ENCODE assay signal across 2 cellular contexts in the genomic region with DNA sequence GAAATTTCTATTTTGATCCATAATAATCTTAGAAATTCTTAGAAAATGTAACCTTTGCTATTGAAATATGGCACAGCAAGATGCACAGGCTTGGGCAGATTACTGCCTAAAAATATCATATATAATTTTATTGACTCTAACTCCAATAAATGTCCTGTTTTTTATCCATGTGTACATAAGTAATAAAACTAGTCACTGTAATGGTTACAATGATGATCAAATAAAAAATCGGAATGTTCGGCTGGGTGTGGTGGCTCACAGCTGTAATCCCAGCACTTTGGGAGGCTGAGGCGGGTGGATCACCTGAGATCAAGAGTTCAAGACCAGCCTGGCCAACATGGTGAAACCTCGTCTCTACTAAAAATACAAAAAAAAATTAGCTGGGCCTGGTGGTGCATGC. TPM values are rescaled to one million over a fixed set of nuclear protein-coding genes. Genes with fewer than 3 reads are reported as not detected.
"Had no signal": no experiment of that assay in that cellular context is flagged by ENCODE, and none has a peak within 500 bp of the region (broad histone marks: within the 10 kb centered on the region; RNA-seq: fewer than 3 reads in every experiment).

No MANE protein-coding gene starts in this region.

RNA-seq across cellular contexts. Expression of gene FOXP2, which starts 26.3 kb away (rescaled TPM):
- total RNA-seq: HepG2, K562 had no signal
